In genomic region chr10:44004913-44005787, GRCh38 we compare ENCODE assay signal across 18 cellular contexts.
"Had no signal": no experiment of that assay in that cellular context is flagged by ENCODE, and none has a peak within 500 bp of the region (broad histone marks: within the 10 kb centered on the region; RNA-seq: fewer than 3 reads in every experiment).

No MANE protein-coding gene starts in this region.

- DNase-seq: activated CD8-positive, alpha-beta T cell treated with anti-CD3 and anti-CD28 coated beads for 36 hours; activated naive CD4-positive, alpha-beta T cell; activated naive CD8-positive, alpha-beta T cell treated with anti-CD3 and anti-CD28 coated beads, Interleukin-2, amount 10 ng/mL, durations not matched to agents 7 days and 5 days; activated T-cell treated with anti-CD3 and anti-CD28 coated beads, Interleukin-2, amount 50 U/mL, for 1 hour; body of pancreas; caudate nucleus; endodermal cell; foreskin keratinocyte; hippocampal formation; lower lobe of right lung; nucleus accumbens; stimulated activated CD4-positive, alpha-beta T cell treated with anti-CD3 and anti-CD28 coated beads, Interleukin-2, amount 100 ng/mL, for 24 hours; T-helper 2 cell; transverse colon had no signal

- H3K4me3 ChIP-seq: body of pancreas, lower lobe of right lung, right atrium auricular region, transverse colon had no signal

- H3K9me3 ChIP-seq: body of pancreas, lower lobe of right lung, right atrium auricular region, transverse colon had no signal

- FAIRE-seq: islet of Langerhans had no signal

- H3K27ac ChIP-seq: body of pancreas, epithelial cell of prostate, foreskin keratinocyte, lower lobe of right lung, right atrium auricular region, transverse colon had no signal

- ATAC-seq: activated CD8-positive, alpha-beta T cell treated with anti-CD3 and anti-CD28 coated beads for 36 hours; activated T-helper 17 cell treated with anti-CD3 and anti-CD28 coated beads, Interleukin-2, amount 50 U/mL, for 72 hours; body of pancreas; foreskin keratinocyte; lower lobe of right lung had no signal

- H3K4me1 ChIP-seq: body of pancreas, foreskin keratinocyte, lower lobe of right lung, transverse colon had no signal

- H3K27me3 ChIP-seq: body of pancreas, foreskin keratinocyte, right atrium auricular region, transverse colon had no signal

- H3K36me3 ChIP-seq: lower lobe of right lung, right atrium auricular region, transverse colon had no signal
